In the genomic region with DNA sequence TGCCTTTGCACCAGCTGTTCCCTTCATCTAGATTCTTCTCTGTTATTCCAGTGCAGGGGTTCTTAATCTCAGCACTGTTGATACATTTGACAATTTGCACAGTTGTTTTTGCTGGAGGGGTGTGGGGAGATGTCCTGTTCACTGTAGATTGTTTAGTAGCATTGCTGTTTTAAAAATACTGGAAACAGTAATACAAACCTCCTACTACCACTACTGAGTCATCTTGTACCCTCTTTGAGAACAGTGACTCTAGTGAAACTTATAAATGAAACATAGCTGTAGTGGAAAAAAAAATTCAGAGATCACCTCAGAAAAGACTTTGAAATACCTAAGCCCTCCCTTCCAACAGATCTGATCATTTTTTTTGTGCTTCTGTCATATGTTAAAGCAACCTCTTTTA, we compare ENCODE assay signal across 13 cellular contexts.
DNase-seq lines count a peak whose midpoint lies in the region; ATAC-seq and TF ChIP-seq lines count a peak whose summit lies in the region.
"Had no signal": no experiment of that assay in that cellular context is flagged by ENCODE, and none has a peak within 500 bp of the region (broad histone marks: within the 10 kb centered on the region; RNA-seq: fewer than 3 reads in every experiment).

No MANE protein-coding gene starts in this region.

- H3K36me3 Mint-ChIP-seq in WTC11 (peaks cover 31% of the 10 kb centered on the region), neural progenitor cell (no peaks in the 10 kb centered on the region)

- TF ChIP-seq CTCF in WTC11 (IDR thresholded peaks at IDR 0.05) (no peak), neural progenitor cell (IDR thresholded peaks at IDR 0.05) (no peak)

- peaks cover 4% of the 10 kb centered on the region; the same call in 1 of the 2 replicates for H3K9me3 Mint-ChIP-seq in WTC11
- no peaks in the 10 kb centered on the region for H3K9me3 Mint-ChIP-seq in neural progenitor cell

- H2AFZ ChIP-seq in neural progenitor cell (replicated peaks): no peak overlapping the region

- H3K27ac ChIP-seq in substantia nigra (ENCODE audit: low read depth, low read length, poor library complexity, severe bottlenecking): no peak overlapping the region
- no peak overlapping the region for H3K27ac ChIP-seq in neural progenitor cell
- H3K27ac ChIP-seq: pancreas, uterus had no signal

- H3K4me3 Mint-ChIP-seq in WTC11: no peak overlapping the region
- H3K4me3 Mint-ChIP-seq in neural progenitor cell: no peak overlapping the region

- ATAC-seq in GM18517 (IDR thresholded peaks at IDR 0.05; ENCODE audit: unreplicated experiment): peak; percentile 96
- ATAC-seq in GM21423 (IDR thresholded peaks at IDR 0.05; ENCODE audit: unreplicated experiment): peak; percentile 88
- ATAC-seq in HG03045 (IDR thresholded peaks at IDR 0.05; ENCODE audit: unreplicated experiment): peak; percentile 89
- no peak for ATAC-seq in WTC11
- no peak for ATAC-seq in GM21737 (IDR thresholded peaks at IDR 0.05; ENCODE audit: unreplicated experiment)
- ATAC-seq: pancreas had no signal

- no peaks in the 10 kb centered on the region for H3K79me2 ChIP-seq in neural progenitor cell (ENCODE audit: low read depth)

- no peaks in the 10 kb centered on the region for H3K36me3 ChIP-seq in neural progenitor cell
- H3K36me3 ChIP-seq: pancreas, uterus had no signal

- CTCF ChIA-PET in WTC11 (lab: Charles Lee): no interaction called here

- no peak overlapping the region for H3K4me3 ChIP-seq in neural progenitor cell
- H3K4me3 ChIP-seq: pancreas, uterus had no signal

- no peak overlapping the region for H3K9ac ChIP-seq in neural progenitor cell

- H3F3A ChIP-seq in neural progenitor cell (ENCODE audit: low read depth): no peaks in the 10 kb centered on the region

- no peaks in the 10 kb centered on the region for H3K27me3 ChIP-seq in neural progenitor cell
- H3K27me3 ChIP-seq: pancreas, uterus had no signal

- H3K4me1 ChIP-seq in neural progenitor cell: no peaks in the 10 kb centered on the region
- H3K4me1 ChIP-seq: uterus had no signal

- H3K4me2 ChIP-seq in neural progenitor cell: no peak overlapping the region

- H3K27ac Mint-ChIP-seq in WTC11: peak overlapping the region; percentile 39; the same call in 1 of the 2 replicates
- no peak overlapping the region for H3K27ac Mint-ChIP-seq in neural progenitor cell

- H3K4me1 Mint-ChIP-seq in WTC11 (no peaks in the 10 kb centered on the region; the same call in 1 of the 2 replicates), neural progenitor cell (no peaks in the 10 kb centered on the region)

- H4K20me1 ChIP-seq in neural progenitor cell (ENCODE audit: low read depth): no peaks in the 10 kb centered on the region

- H3K27me3 Mint-ChIP-seq in WTC11 (ENCODE audit: low read depth): no peaks in the 10 kb centered on the region
- H3K27me3 Mint-ChIP-seq in neural progenitor cell (ENCODE audit: insufficient read depth, low read depth): peaks cover 6% of the 10 kb centered on the region

- H3K9me3 ChIP-seq in neural progenitor cell (ENCODE audit: low read depth): no peaks in the 10 kb centered on the region
- H3K9me3 ChIP-seq: pancreas, uterus had no signal

- DNase-seq in WTC11 (ENCODE audit: low spot score) (no peak), substantia nigra (lab: John Stamatoyannopoulos, UW) (no peak), middle frontal gyrus (ENCODE audit: extremely low spot score, low spot score) (no peak), neural progenitor cell (ENCODE audit: low spot score) (no peak)
- DNase-seq: activated T-cell treated with anti-CD3 and anti-CD28 coated beads, Interleukin-2, amount 50 U/mL, for 1 hour; caudate nucleus; pancreas; T-helper 2 cell; uterus had no signal

- POLR2A ChIA-PET in WTC11 (lab: Charles Lee): no interaction called here

TF ChIP-seq in WTC11, 78 proteins besides CTCF, POLR2A, EP300 and RAD21:
- TF ChIP-seq, protein P1, sequence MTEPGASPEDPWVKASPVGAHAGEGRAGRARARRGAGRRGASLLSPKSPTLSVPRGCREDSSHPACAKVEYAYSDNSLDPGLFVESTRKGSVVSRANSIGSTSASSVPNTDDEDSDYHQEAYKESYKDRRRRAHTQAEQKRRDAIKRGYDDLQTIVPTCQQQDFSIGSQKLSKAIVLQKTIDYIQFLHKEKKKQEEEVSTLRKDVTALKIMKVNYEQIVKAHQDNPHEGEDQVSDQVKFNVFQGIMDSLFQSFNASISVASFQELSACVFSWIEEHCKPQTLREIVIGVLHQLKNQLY (CRISPR knock-in tag; IDR thresholded peaks at IDR 0.05): no peak
- TF ChIP-seq, protein P2, sequence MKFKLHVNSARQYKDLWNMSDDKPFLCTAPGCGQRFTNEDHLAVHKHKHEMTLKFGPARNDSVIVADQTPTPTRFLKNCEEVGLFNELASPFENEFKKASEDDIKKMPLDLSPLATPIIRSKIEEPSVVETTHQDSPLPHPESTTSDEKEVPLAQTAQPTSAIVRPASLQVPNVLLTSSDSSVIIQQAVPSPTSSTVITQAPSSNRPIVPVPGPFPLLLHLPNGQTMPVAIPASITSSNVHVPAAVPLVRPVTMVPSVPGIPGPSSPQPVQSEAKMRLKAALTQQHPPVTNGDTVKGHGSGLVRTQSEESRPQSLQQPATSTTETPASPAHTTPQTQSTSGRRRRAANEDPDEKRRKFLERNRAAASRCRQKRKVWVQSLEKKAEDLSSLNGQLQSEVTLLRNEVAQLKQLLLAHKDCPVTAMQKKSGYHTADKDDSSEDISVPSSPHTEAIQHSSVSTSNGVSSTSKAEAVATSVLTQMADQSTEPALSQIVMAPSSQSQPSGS (CRISPR knock-in tag; IDR thresholded peaks at IDR 0.05; ENCODE audit: borderline replicate concordance, low read depth): no peak
- TF ChIP-seq, protein P3, sequence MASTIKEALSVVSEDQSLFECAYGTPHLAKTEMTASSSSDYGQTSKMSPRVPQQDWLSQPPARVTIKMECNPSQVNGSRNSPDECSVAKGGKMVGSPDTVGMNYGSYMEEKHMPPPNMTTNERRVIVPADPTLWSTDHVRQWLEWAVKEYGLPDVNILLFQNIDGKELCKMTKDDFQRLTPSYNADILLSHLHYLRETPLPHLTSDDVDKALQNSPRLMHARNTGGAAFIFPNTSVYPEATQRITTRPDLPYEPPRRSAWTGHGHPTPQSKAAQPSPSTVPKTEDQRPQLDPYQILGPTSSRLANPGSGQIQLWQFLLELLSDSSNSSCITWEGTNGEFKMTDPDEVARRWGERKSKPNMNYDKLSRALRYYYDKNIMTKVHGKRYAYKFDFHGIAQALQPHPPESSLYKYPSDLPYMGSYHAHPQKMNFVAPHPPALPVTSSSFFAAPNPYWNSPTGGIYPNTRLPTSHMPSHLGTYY (CRISPR knock-in tag; IDR thresholded peaks at IDR 0.05): no peak
- TF ChIP-seq, protein P4, sequence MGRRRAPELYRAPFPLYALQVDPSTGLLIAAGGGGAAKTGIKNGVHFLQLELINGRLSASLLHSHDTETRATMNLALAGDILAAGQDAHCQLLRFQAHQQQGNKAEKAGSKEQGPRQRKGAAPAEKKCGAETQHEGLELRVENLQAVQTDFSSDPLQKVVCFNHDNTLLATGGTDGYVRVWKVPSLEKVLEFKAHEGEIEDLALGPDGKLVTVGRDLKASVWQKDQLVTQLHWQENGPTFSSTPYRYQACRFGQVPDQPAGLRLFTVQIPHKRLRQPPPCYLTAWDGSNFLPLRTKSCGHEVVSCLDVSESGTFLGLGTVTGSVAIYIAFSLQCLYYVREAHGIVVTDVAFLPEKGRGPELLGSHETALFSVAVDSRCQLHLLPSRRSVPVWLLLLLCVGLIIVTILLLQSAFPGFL (CRISPR knock-in tag; IDR thresholded peaks at IDR 0.05; ENCODE audit: borderline replicate concordance): no peak
- no peak for TF ChIP-seq MYBL2 (CRISPR knock-in tag; IDR thresholded peaks at IDR 0.05)

Comparison
In these comparisons a context has a peak if more than half of its experiments do, and no peak if none do; other contexts are left out.
1. ATAC-seq: peak in GM18517 (single experiment), GM21423 (single experiment) and HG03045 (single experiment); none in WTC11 (single experiment) and GM21737 (single experiment).